Comparison of ENCODE assay signal across 8 cellular contexts in the genomic region with DNA sequence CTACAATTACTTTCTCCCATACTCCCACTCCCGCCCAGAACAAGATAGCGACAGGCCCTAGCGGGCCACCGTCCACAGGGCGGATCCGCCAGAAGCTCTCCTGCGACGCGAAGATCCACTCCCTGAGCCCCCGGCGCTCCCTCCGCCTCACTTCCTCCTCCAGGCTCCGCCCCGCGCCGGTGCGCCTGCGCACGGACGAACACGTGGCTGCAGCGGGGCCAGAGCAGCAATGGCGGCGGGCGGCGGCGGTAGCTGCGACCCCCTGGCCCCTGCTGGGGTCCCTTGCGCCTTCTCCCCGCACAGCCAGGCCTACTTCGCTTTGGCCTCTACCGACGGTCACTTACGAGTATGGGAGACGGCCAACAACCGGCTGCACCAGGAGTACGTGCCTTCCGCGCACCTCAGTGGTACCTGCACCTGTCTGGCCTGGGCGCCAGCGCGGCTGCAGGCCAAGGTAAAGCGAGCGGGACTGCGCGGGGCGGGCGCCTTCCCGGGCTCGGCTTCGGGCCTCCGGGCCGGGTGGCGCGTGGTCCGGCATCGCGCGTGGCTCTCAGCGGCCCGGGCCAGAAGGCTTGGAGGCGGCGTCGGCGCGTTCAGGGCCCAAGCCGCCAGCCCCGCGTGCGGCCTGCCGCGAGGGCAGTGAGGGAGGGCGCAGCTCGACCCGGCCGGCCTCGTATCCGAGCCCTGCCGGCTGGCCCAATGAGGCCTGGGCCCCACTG. TPM values are rescaled to one million over a fixed set of nuclear protein-coding genes. Genes with fewer than 3 reads are reported as not detected.
A peak's percentile ranks its signal among the peaks of the same experiment; 100 is the strongest.
DNase-seq lines count a peak whose midpoint lies in the region; TF ChIP-seq lines count a peak whose summit lies in the region.

A gene with protein sequence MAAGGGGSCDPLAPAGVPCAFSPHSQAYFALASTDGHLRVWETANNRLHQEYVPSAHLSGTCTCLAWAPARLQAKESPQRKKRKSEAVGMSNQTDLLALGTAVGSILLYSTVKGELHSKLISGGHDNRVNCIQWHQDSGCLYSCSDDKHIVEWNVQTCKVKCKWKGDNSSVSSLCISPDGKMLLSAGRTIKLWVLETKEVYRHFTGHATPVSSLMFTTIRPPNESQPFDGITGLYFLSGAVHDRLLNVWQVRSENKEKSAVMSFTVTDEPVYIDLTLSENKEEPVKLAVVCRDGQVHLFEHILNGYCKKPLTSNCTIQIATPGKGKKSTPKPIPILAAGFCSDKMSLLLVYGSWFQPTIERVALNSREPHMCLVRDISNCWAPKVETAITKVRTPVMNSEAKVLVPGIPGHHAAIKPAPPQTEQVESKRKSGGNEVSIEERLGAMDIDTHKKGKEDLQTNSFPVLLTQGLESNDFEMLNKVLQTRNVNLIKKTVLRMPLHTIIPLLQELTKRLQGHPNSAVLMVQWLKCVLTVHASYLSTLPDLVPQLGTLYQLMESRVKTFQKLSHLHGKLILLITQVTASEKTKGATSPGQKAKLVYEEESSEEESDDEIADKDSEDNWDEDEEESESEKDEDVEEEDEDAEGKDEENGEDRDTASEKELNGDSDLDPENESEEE (plus strand): TSS at position 198 of the 719 bp plus-strand sequence. CDS start 32 bp downstream, at position 230.

- H4K5ac ChIP-seq in H9 (ENCODE audit: insufficient read length, low read depth, low read length) = peak within 1 kb of the TSS; percentile 9

- H3K14ac ChIP-seq in H9 (ENCODE audit: insufficient read depth, low read length) = peak within 1 kb of the TSS; percentile 86

- no peak within 1 kb of the TSS for H3K23ac ChIP-seq in H9 (ENCODE audit: insufficient read length, low read depth, low read length)

- no peaks in the 10 kb centered on the region for H3K9me2 ChIP-seq in neural cell (ENCODE audit: insufficient read depth, low read length)

- H3K27me3 Mint-ChIP-seq in H9 (ENCODE audit: low read depth) = no peaks in the 10 kb centered on the region

- H3F3A ChIP-seq in neural cell (ENCODE audit: insufficient read depth, low read length, poor library complexity, severe bottlenecking) = no peaks in the 10 kb centered on the region

- no peak within 1 kb of the TSS for H2BK12ac ChIP-seq in H9 (ENCODE audit: insufficient read length, low read depth, low read length)

- peaks cover 50% of the 10 kb centered on the region for H3K79me2 ChIP-seq in H9 (ENCODE audit: insufficient read depth, low read length)
- H3K79me2 ChIP-seq in neural cell (replicated peaks; ENCODE audit: insufficient read depth, low read length) = peaks cover 51% of the 10 kb centered on the region

- TF ChIP-seq POLR2A in stomach (IDR thresholded peaks at IDR 0.05) = peak in 1 of 4 donors; percentile 62

- no peak within 1 kb of the TSS for H4K91ac ChIP-seq in H9 (ENCODE audit: insufficient read length, low read depth, low read length)

- no peaks in the 10 kb centered on the region for H3K79me1 ChIP-seq in H9 (ENCODE audit: insufficient read depth, low read depth, low read length, poor library complexity, severe bottlenecking)

- H4K20me1 ChIP-seq in H9 (ENCODE audit: control insufficient read depth, insufficient read depth, insufficient read length) = no peaks in the 10 kb centered on the region
- no peaks in the 10 kb centered on the region for H4K20me1 ChIP-seq in neural cell (ENCODE audit: insufficient read depth)

- peaks cover 28 to 32% of the 10 kb centered on the region in 2 experiments for H3K4me1 Mint-ChIP-seq in H9

- H3K36me3 ChIP-seq in MG63 (peaks cover 25% of the 10 kb centered on the region), neural cell (ENCODE audit: insufficient read depth, low read length) (no peaks in the 10 kb centered on the region), stomach (no peaks in the 10 kb centered on the region)

- H3K23me2 ChIP-seq in H9 (ENCODE audit: insufficient read length, low read depth, low read length, poor library complexity, severe bottlenecking) = peaks cover 3% of the 10 kb centered on the region

- H3K27me3 ChIP-seq in H9 (ENCODE audit: insufficient read depth, low read length) = no peaks in the 10 kb centered on the region
- no peaks in the 10 kb centered on the region for H3K27me3 ChIP-seq in MG63
- no peaks in the 10 kb centered on the region for H3K27me3 ChIP-seq in neural cell (ENCODE audit: insufficient read depth, low read depth, low read length)
- H3K27me3 ChIP-seq in stomach = no peaks in the 10 kb centered on the region

- H3K27ac Mint-ChIP-seq in H9 = peak within 1 kb of the TSS; percentile 61 to 98 (median 96)

- TF ChIP-seq CTCF in H9 (conservative IDR thresholded peaks at IDR 0.05) (no peak), neural cell (IDR thresholded peaks at IDR 0.05; ENCODE audit: poor library complexity, severe bottlenecking) (no peak), stomach (IDR thresholded peaks at IDR 0.05) (no peak)

- TF ChIP-seq RAD21 in neural cell (conservative IDR thresholded peaks at IDR 0.05) = no peak

- DNase-seq in ELR (ENCODE audit: low read depth) = peak; percentile 98
- peak; percentile 99 for DNase-seq in H9
- DNase-seq in MG63 = peak; percentile 99
- DNase-seq in SHP77 treated with DMSO at 0.1 percent for 48 hours (lab: John Stamatoyannopoulos, UW) = peak; percentile 95
- peak; percentile 99 for DNase-seq in activated effector memory CD4-positive, alpha-beta T cell treated with anti-CD3 and anti-CD28 coated beads, Interleukin-2, amount 50 U/mL, for 16 hours
- peak; percentile 98 for DNase-seq in fibroblast of the conjunctiva (ENCODE audit: low read depth)
- peak; percentile 98 for DNase-seq in stomach

- H3K4me1 ChIP-seq in H9 (ENCODE audit: insufficient read depth, low read length) = peaks cover 2% of the 10 kb centered on the region; the same call in 1 of the 2 replicates
- peaks cover 14 to 46% (median 37%) of the 10 kb centered on the region in 4 donors for H3K4me1 ChIP-seq in stomach

- no peak within 1 kb of the TSS for H4K8ac ChIP-seq in H9 (replicated peaks; ENCODE audit: insufficient read length, low read depth, low read length)

- H3K9ac ChIP-seq in H9 (ENCODE audit: extremely low read depth, insufficient read length, low read length) = peak within 1 kb of the TSS; percentile 89
- H3K9ac ChIP-seq in neural cell (ENCODE audit: low read length) = peak within 1 kb of the TSS; percentile 85

- H3K4me3 ChIP-seq in MG63 (peak within 1 kb of the TSS; percentile 94), neural cell (ENCODE audit: low read length) (peak within 1 kb of the TSS; percentile 91), stomach (peak within 1 kb of the TSS; percentile 66 to 97 (median 92))

- no peak within 1 kb of the TSS for H2AFZ ChIP-seq in H9 (ENCODE audit: low read length)
- H2AFZ ChIP-seq in neural cell (ENCODE audit: low read depth, low read length) = peak within 1 kb of the TSS; percentile 81

- H2BK15ac ChIP-seq in H9 (ENCODE audit: low read depth, low read length) = no peak within 1 kb of the TSS

- no peak within 1 kb of the TSS for H2AK5ac ChIP-seq in H9 (ENCODE audit: insufficient read length, low read length)

- WGBS in H9 (ENCODE audit: extremely low coverage, insufficient read length, low lambda C conversion rate) = no CpG with 5 or more reads among the region's 79 CpGs
- 0% methylated on average over 17 to 79 of the region's 79 CpGs for WGBS in stomach, 5 donors

- no peak within 1 kb of the TSS for H2BK120ac ChIP-seq in H9 (ENCODE audit: low read depth, low read length, poor library complexity, severe bottlenecking)

- H3K9me3 Mint-ChIP-seq in H9 = peaks cover 0 to 2% of the 10 kb centered on the region in 2 experiments; a peak in 1 of 5 replicates

- H3T11ph ChIP-seq in H9 (ENCODE audit: low read length) = no peak within 1 kb of the TSS

- TF ChIP-seq EP300 in neural cell (conservative IDR thresholded peaks at IDR 0.05; ENCODE audit: poor library complexity, severe bottlenecking) (no peak), stomach (IDR thresholded peaks at IDR 0.05) (no peak)

- H3K9me3 ChIP-seq in H9 (ENCODE audit: control insufficient read depth, low read depth, low read length) = no peaks in the 10 kb centered on the region
- no peaks in the 10 kb centered on the region for H3K9me3 ChIP-seq in MG63
- H3K9me3 ChIP-seq in neural cell (ENCODE audit: low read length) = no peaks in the 10 kb centered on the region
- H3K9me3 ChIP-seq in stomach = no peaks in the 10 kb centered on the region

- intact Hi-C loops in stomach (cut with DNase I; ENCODE audit: low total_unique reads) = no loop called here

- H3K4me2 ChIP-seq in H9 (ENCODE audit: insufficient read depth, insufficient read length, low read length) (peak within 1 kb of the TSS; percentile 94), neural cell (ENCODE audit: low read length) (peak within 1 kb of the TSS; percentile 85)

- peak within 1 kb of the TSS; percentile 90 for H3K18ac ChIP-seq in H9 (ENCODE audit: insufficient read length, low read depth, low read length)

- peaks cover 3 to 10% (median 8%) of the 10 kb centered on the region in 3 experiments; a peak in 6 of 7 replicates for H3K36me3 Mint-ChIP-seq in H9 (ENCODE audit: insufficient read depth in 1 of 3, low read depth in 3 of 3)

- no peak within 1 kb of the TSS for H2BK20ac ChIP-seq in H9 (ENCODE audit: low read depth, low read length, poor library complexity, severe bottlenecking)

- H2BK5ac ChIP-seq in H9 (ENCODE audit: insufficient read length, low read length) = no peak within 1 kb of the TSS

- no peak within 1 kb of the TSS for H3K56ac ChIP-seq in H9 (ENCODE audit: insufficient read length, low read depth, low read length)

- peak within 1 kb of the TSS; percentile 92 to 99 for H3K4me3 Mint-ChIP-seq in H9

- H3K4ac ChIP-seq in H9 (ENCODE audit: low read depth, low read length) = no peak within 1 kb of the TSS; the same call in 1 of the 2 replicates

- H3K27ac ChIP-seq in H9 (ENCODE audit: insufficient read length, low read depth, low read length) (no peak within 1 kb of the TSS), neural cell (ENCODE audit: low read length) (peak within 1 kb of the TSS; percentile 68), stomach (peak within 1 kb of the TSS; percentile 82 to 89 (median 86))

TF ChIP-seq in neural cell, 6 proteins besides CTCF, POLR2A, EP300 and RAD21 (continues in another document):
- TF ChIP-seq TAF1 (IDR thresholded peaks at IDR 0.05; ENCODE audit: low read depth) = peak; percentile 62
- no peak for TF ChIP-seq EZH2 (IDR thresholded peaks at IDR 0.05; ENCODE audit: borderline replicate concordance, insufficient read depth, low read length, poor library complexity, severe bottlenecking)
- peak; percentile 95 for TF ChIP-seq POLR2AphosphoS5 (IDR thresholded peaks at IDR 0.05)
- TF ChIP-seq MXI1 (conservative IDR thresholded peaks at IDR 0.05; ENCODE audit: poor library complexity, severe bottlenecking) = peak; percentile 98

RNA-seq across cellular contexts. Expression of the gene that starts here (rescaled TPM):
- 154 and 186 TPM in 2 replicates for total RNA-seq in H9 (2021)
- 114 and 141 TPM in 2 replicates for total RNA-seq in MG63 (2014; rRNA removed; shearing (Covaris generic); ENCODE audit: low replicate concordance)
- polyA plus RNA-seq in neural cell = 19.6 and 24.4 TPM in 2 replicates
- polyA minus RNA-seq in neural cell = 64.0 and 78.7 TPM in 2 replicates
- total RNA-seq in stomach = 10 to 100 TPM; 18.5 to 73.2 (median 59.4) TPM
- 10 to 100 TPM in 2 of 3 donors, 1 to 10 TPM in 1; 9.7 to 13.9 (median 13.7) TPM for polyA plus RNA-seq in stomach
